In the genomic region with DNA sequence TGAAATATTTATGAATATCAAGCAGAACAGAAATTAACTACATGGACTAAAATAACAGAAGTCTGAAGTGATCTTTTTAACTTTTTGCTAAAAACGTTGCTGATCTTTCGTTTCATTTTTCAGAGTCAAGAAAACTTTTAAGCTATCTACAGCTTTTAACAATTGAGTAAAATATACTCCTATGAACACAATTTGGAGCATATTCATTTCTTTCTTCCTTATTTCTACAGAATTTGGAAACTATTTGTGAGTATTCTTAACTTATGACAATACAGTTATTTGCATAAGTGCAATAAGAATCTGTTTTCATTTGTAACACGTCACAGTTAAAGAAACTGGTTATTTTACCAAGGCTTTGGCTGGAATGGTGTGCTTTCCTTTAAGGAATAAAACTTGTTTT, we compare ENCODE assay signal across 10 cellular contexts. TPM values are rescaled to one million over a fixed set of nuclear protein-coding genes. Genes with fewer than 3 reads are reported as not detected.
"Had no signal": no experiment of that assay in that cellular context is flagged by ENCODE, and none has a peak within 500 bp of the region (broad histone marks: within the 10 kb centered on the region; RNA-seq: fewer than 3 reads in every experiment).

No MANE protein-coding gene starts in this region.

- H3K4me2 ChIP-seq: GM23338 had no signal

- H3K4me3 ChIP-seq: GM23338 had no signal

- H2AFZ ChIP-seq: GM23338 had no signal

- ATAC-seq: GM23338 had no signal

- FAIRE-seq: H1, H54, HTR-8/SVneo had no signal

- DNase-seq: H9, HCEC 1CT, HFFc6, IMR-90, KBM-7 had no signal

RNA-seq across cellular contexts. Expression of gene DTX3, which starts 49.4 kb away (rescaled TPM):
- total RNA-seq: HT-29 had no signal
